8 cellular contexts compared by ENCODE assay signal in genomic region chr15:45036812-45037781, GRCh38. TPM values are rescaled to one million over a fixed set of nuclear protein-coding genes. Genes with fewer than 3 reads are reported as not detected.
DNase-seq lines count a peak whose midpoint lies in the region; ATAC-seq, FAIRE-seq and TF ChIP-seq lines count a peak whose summit lies in the region.
"Not testable (repeated sequence)": the region's sequence is repeated elsewhere in the genome, so short reads cannot be mapped to it uniquely, and the experiment has no call there.

No MANE protein-coding gene starts in this region.

- H3K36me3 ChIP-seq in adipocyte (ENCODE audit: control insufficient read depth, insufficient read depth, low read length, severe bottlenecking): not testable (repeated sequence)

- peak; percentile 87 for ATAC-seq in HG02938 (IDR thresholded peaks at IDR 0.05; ENCODE audit: unreplicated experiment)

- H3K4me1 Mint-ChIP-seq in T-helper 2 cell treated with Interferon-gamma antibody and Interleukin-4, amounts not matched to agents 5 μg/mL and 100 μg/mL, for 36 hours (ENCODE audit: low read depth): peaks cover 12% of the 10 kb centered on the region
- H3K4me1 Mint-ChIP-seq in progenitor cell of endocrine pancreas (ENCODE audit: low read depth): peaks cover 27% of the 10 kb centered on the region
- not testable (repeated sequence) for H3K4me1 Mint-ChIP-seq in type B pancreatic cell (ENCODE audit: unreplicated experiment)

- H3K9me3 ChIP-seq in adipocyte (ENCODE audit: control insufficient read depth, low read length): not testable (repeated sequence)

- H3K4me1 ChIP-seq in adipocyte (ENCODE audit: control insufficient read depth, insufficient read depth, low read length): not testable (repeated sequence)

- H3K4me3 Mint-ChIP-seq in T-helper 2 cell treated with Interferon-gamma antibody and Interleukin-4, amounts not matched to agents 5 μg/mL and 100 μg/mL, for 36 hours: peak overlapping the region; percentile 27
- H3K4me3 Mint-ChIP-seq in progenitor cell of endocrine pancreas (ENCODE audit: low read depth): peak overlapping the region; percentile 60
- H3K4me3 Mint-ChIP-seq in type B pancreatic cell: not testable (repeated sequence)

- not testable (repeated sequence) for H3K27me3 ChIP-seq in adipocyte (replicated peaks; ENCODE audit: control insufficient read depth, insufficient read depth, low read length)

- not testable (repeated sequence) for H3K27me3 Mint-ChIP-seq in T-helper 2 cell treated with Interferon-gamma antibody and Interleukin-4, amounts not matched to agents 5 μg/mL and 100 μg/mL, for 36 hours (ENCODE audit: low read depth); progenitor cell of endocrine pancreas; type B pancreatic cell

- H3K9ac ChIP-seq in adipocyte (ENCODE audit: low read length): not testable (repeated sequence)

- intact Hi-C loops in cardiac septum (cut with DNase I): loop anchor here (5.0 kb wide), 1 partner anchor 70 kb away; no protein-coding TSS in a partner anchor

- not testable (repeated sequence) for H3K9me3 Mint-ChIP-seq in T-helper 2 cell treated with Interferon-gamma antibody and Interleukin-4, amounts not matched to agents 5 μg/mL and 100 μg/mL, for 36 hours; progenitor cell of endocrine pancreas (ENCODE audit: low read depth); type B pancreatic cell

- not testable (repeated sequence) for DNase-seq in GM12892 (ENCODE audit: insufficient read length); type B pancreatic cell (ENCODE audit: extremely low spot score, unreplicated experiment)
- peak; percentile 74 to 85 for DNase-seq in NCI-H2081 (lab: John Stamatoyannopoulos, UW)
- DNase-seq in T-helper 2 cell treated with Interferon-gamma antibody and Interleukin-4, amounts not matched to agents 5 μg/mL and 100 μg/mL, for 36 hours (ENCODE audit: low spot score): peak; percentile 56
- DNase-seq in adipocyte (ENCODE audit: low read depth): peak; percentile 81
- peak; percentile 90 for DNase-seq in cardiac septum (ENCODE audit: low spot score)
- DNase-seq in progenitor cell of endocrine pancreas (ENCODE audit: low spot score, unreplicated experiment): peak; percentile 72

- H3K36me3 Mint-ChIP-seq in T-helper 2 cell treated with Interferon-gamma antibody and Interleukin-4, amounts not matched to agents 5 μg/mL and 100 μg/mL, for 36 hours (ENCODE audit: low read depth): not testable (repeated sequence)
- H3K36me3 Mint-ChIP-seq in progenitor cell of endocrine pancreas (ENCODE audit: insufficient read depth): peaks cover 39% of the 10 kb centered on the region
- H3K36me3 Mint-ChIP-seq in type B pancreatic cell: peaks cover 11% of the 10 kb centered on the region

- FAIRE-seq in GM12892 (lab: Jason Lieb, UNC): peak; percentile 65

- not testable (repeated sequence) for H3K4me3 ChIP-seq in adipocyte (ENCODE audit: low read length)

- not testable (repeated sequence) for H3K27ac Mint-ChIP-seq in T-helper 2 cell treated with Interferon-gamma antibody and Interleukin-4, amounts not matched to agents 5 μg/mL and 100 μg/mL, for 36 hours
- H3K27ac Mint-ChIP-seq in progenitor cell of endocrine pancreas (peak overlapping the region; percentile 94), type B pancreatic cell (peak overlapping the region; percentile 87)

- TF ChIP-seq CTCF in progenitor cell of endocrine pancreas (IDR thresholded peaks at IDR 0.05; ENCODE audit: unreplicated experiment): peak; percentile 89
- peak; percentile 85 for TF ChIP-seq CTCF in type B pancreatic cell (conservative IDR thresholded peaks at IDR 0.05)

- not testable (repeated sequence) for TF ChIP-seq POLR2A in GM12892 (IDR thresholded peaks at IDR 0.05; ENCODE audit: low read depth, low read length)

RNA-seq across cellular contexts. Expression of gene SORD, which starts 14.1 kb away (rescaled TPM):
- polyA plus RNA-seq in GM12892 (2012; ENCODE audit: missing spikeins): 53.1 TPM
- total RNA-seq in cardiac septum: 4.9 TPM
- total RNA-seq in progenitor cell of endocrine pancreas: 247 and 300 TPM in 2 replicates
- 58.7 and 72.7 TPM in 2 replicates for total RNA-seq in type B pancreatic cell (ENCODE audit: low replicate concordance)

Comparison
In these comparisons a context has a peak if more than half of its experiments do, and no peak if none do; other contexts are left out.
1. RNA of gene SORD, which starts 14.1 kb away (total RNA-seq): 247 to 300 TPM in progenitor cell of endocrine pancreas and 58.7 to 72.7 TPM in type B pancreatic cell; 4.9 TPM in cardiac septum (single experiment); every median in the first group is over 10 times any median in the second.